In the genomic region with DNA sequence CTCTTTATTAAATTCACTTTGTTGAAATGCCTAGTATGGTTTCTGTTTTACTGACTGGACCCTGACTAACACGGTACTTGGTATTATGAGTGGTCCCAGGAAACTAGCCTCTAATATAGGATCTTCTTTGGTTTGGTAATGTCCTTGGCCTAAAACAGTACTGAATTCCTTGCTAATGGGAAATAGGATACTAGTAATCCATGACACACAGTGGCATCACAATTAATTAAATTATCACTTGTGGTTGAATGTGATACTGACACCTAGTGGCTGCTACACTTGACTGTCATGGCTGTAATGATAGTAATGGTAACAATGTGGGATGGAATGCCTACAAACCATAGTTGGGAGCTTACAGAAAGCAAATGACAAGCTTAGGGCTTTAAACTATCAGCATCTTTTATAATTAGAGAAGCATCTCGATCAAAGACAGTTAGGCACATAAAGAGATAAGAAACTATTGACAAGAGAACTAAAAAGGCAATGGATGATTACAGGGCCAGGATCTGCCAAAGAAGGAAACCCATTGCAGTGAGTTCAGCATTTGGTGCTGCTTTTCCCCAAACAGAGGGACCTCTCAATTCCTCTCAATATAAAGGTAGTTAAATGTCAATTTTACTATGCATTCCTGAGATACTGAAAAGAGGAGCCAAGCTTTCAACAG, we compare ENCODE assay signal across 8 cellular contexts. TPM values are rescaled to one million over a fixed set of nuclear protein-coding genes. Genes with fewer than 3 reads are reported as not detected.
DNase-seq lines count a peak whose midpoint lies in the region; ATAC-seq and TF ChIP-seq lines count a peak whose summit lies in the region.

No MANE protein-coding gene starts in this region.

- intact Hi-C loops in left cardiac atrium (cut with DNase I) (loop anchor here in 1 of 2 donors (10.0 kb wide), 1 partner anchor 61 kb away; a partner anchor contains a TSS), sigmoid colon (cut with DNase I) (loop anchor here (1.0 kb wide), 1 partner anchor 126 kb away; no protein-coding TSS in a partner anchor)

- no peaks in the 10 kb centered on the region for H3K27me3 Mint-ChIP-seq in WTC11 (ENCODE audit: low read depth)

- no peaks in the 10 kb centered on the region for H3K27me3 ChIP-seq in BE2C
- H3K27me3 ChIP-seq in sigmoid colon, result no peaks in the 10 kb centered on the region

- H3K4me3 ChIP-seq in BE2C (ENCODE audit: low read depth, low read length), result no peak overlapping the region
- no peak overlapping the region for H3K4me3 ChIP-seq in sigmoid colon

- WGBS in sigmoid colon, 2 donors, result 51 to 62% methylated on average over 2 of the region's 2 CpGs

- H3K27ac ChIP-seq in sigmoid colon, result peak overlapping the region; percentile 23 to 55 (median 46)

- no peaks in the 10 kb centered on the region for H3K4me1 Mint-ChIP-seq in WTC11

- H3K4me1 ChIP-seq in BE2C (0 out of 2 replicates have a peak, but pooled peaks cover 3% of the 10 kb centered on the region), sigmoid colon (peaks cover 0 to 11% (median 3%) of the 10 kb centered on the region in 4 donors)

- H3K36me3 ChIP-seq in BE2C (no peaks in the 10 kb centered on the region; the same call in 1 of the 2 replicates), sigmoid colon (peaks cover 0 to 49% (median 4%) of the 10 kb centered on the region in 4 donors)

- TF ChIP-seq CTCF in BE2C (IDR thresholded peaks at IDR 0.05; ENCODE audit: low read depth, low read length) (peak; percentile 62), GM13976 (IDR thresholded peaks at IDR 0.05; ENCODE audit: borderline replicate concordance, control extremely low read depth, extremely low read depth, insufficient read depth, missing control alignments) (peak; percentile 63), WTC11 (IDR thresholded peaks at IDR 0.05) (peak; percentile 53; the same call in 1 of the 2 replicates), sigmoid colon (IDR thresholded peaks at IDR 0.05) (peak; percentile 32 to 78 (median 65))

- H3K9me3 Mint-ChIP-seq in WTC11, result no peaks in the 10 kb centered on the region

- POLR2A ChIA-PET in WTC11 (lab: Charles Lee), result no interaction called here

- TF ChIP-seq EP300 in sigmoid colon (IDR thresholded peaks at IDR 0.05), result no peak

- in situ Hi-C loops in GM13976 (cut with MboI; ENCODE audit: low sequenced_read_pairs, unreplicated experiment), result no loop called here

- CTCF ChIA-PET in WTC11 (lab: Charles Lee), result interaction anchor here (0.6 to 2.6 kb wide), 26 partner anchors 8 to 411 kb away, joined by 3 to 60 read pairs (median 5); a partner anchor contains a TSS

- H3K27ac Mint-ChIP-seq in WTC11, result peak overlapping the region; percentile 8; the same call in 1 of the 2 replicates

- no peak for DNase-seq in BE2C
- DNase-seq in GM13976 (ENCODE audit: low spot score), result peak; percentile 37
- peak; percentile 69 for DNase-seq in NCI-H1105 treated with DMSO at 0.1 percent for 48 hours (lab: John Stamatoyannopoulos, UW)
- DNase-seq in WTC11 (ENCODE audit: low spot score), result no peak
- DNase-seq in left cardiac atrium, result no peak
- DNase-seq in sigmoid colon, result no peak
- no peak for DNase-seq in GDM1 (lab: John Stamatoyannopoulos, UW)

- ATAC-seq in WTC11 (peak; percentile 89), left cardiac atrium (peak; percentile 59 to 80), HG03045 (IDR thresholded peaks at IDR 0.05; ENCODE audit: unreplicated experiment) (no peak)

- H3K36me3 Mint-ChIP-seq in WTC11, result peaks cover 3% of the 10 kb centered on the region; the same call in 1 of the 2 replicates

- no peak for TF ChIP-seq POLR2A in sigmoid colon (IDR thresholded peaks at IDR 0.05)

- H3K4me3 Mint-ChIP-seq in WTC11, result no peak overlapping the region

- H3K9me3 ChIP-seq in BE2C (no peaks in the 10 kb centered on the region), sigmoid colon (no peaks in the 10 kb centered on the region)

TF ChIP-seq in WTC11, 78 proteins besides CTCF, POLR2A, EP300 and RAD21:
- TF ChIP-seq IRF2 (CRISPR knock-in tag; IDR thresholded peaks at IDR 0.05; ENCODE audit: borderline replicate concordance, low read depth) (no peak), TCF7 (CRISPR knock-in tag; IDR thresholded peaks at IDR 0.05; ENCODE audit: low read depth) (no peak), OVOL2 (CRISPR knock-in tag; IDR thresholded peaks at IDR 0.05; ENCODE audit: borderline replicate concordance) (no peak), NR2C2 (CRISPR knock-in tag; IDR thresholded peaks at IDR 0.05) (no peak), KAT7 (CRISPR knock-in tag; IDR thresholded peaks at IDR 0.05; ENCODE audit: borderline replicate concordance) (no peak), ZNF263 (CRISPR knock-in tag; IDR thresholded peaks at IDR 0.05; ENCODE audit: low read depth) (no peak), JUN (CRISPR knock-in tag; IDR thresholded peaks at IDR 0.05) (no peak)
- TF ChIP-seq, protein P1, sequence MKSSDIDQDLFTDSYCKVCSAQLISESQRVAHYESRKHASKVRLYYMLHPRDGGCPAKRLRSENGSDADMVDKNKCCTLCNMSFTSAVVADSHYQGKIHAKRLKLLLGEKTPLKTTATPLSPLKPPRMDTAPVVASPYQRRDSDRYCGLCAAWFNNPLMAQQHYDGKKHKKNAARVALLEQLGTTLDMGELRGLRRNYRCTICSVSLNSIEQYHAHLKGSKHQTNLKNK (CRISPR knock-in tag; IDR thresholded peaks at IDR 0.05), result no peak
- TF ChIP-seq, protein P2, sequence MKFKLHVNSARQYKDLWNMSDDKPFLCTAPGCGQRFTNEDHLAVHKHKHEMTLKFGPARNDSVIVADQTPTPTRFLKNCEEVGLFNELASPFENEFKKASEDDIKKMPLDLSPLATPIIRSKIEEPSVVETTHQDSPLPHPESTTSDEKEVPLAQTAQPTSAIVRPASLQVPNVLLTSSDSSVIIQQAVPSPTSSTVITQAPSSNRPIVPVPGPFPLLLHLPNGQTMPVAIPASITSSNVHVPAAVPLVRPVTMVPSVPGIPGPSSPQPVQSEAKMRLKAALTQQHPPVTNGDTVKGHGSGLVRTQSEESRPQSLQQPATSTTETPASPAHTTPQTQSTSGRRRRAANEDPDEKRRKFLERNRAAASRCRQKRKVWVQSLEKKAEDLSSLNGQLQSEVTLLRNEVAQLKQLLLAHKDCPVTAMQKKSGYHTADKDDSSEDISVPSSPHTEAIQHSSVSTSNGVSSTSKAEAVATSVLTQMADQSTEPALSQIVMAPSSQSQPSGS (CRISPR knock-in tag; IDR thresholded peaks at IDR 0.05; ENCODE audit: borderline replicate concordance, low read depth), result no peak
- TF ChIP-seq, protein P3, sequence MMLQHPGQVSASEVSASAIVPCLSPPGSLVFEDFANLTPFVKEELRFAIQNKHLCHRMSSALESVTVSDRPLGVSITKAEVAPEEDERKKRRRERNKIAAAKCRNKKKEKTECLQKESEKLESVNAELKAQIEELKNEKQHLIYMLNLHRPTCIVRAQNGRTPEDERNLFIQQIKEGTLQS (CRISPR knock-in tag; conservative IDR thresholded peaks at IDR 0.05), result no peak
TF ChIP-seq in WTC11: peak in this region for 0.

RNA-seq across cellular contexts. Expression of a gene that starts 8.6 kb away (rescaled TPM):
- polyA plus RNA-seq in BE2C (2012; ENCODE audit: insufficient read depth, insufficient read length, low read depth), result 7.2 TPM
- total RNA-seq in WTC11 (2021) (10.5 to 11.5 TPM (median 10.9 TPM) in 3 replicates), left cardiac atrium (1 to 10 TPM; 4.4 to 7.6 TPM), sigmoid colon (10 to 100 TPM; 12.5 to 29.9 (median 15.7) TPM)
- polyA plus RNA-seq in sigmoid colon, result 10 to 100 TPM in 1 of 3 donors, 1 to 10 TPM in 2; 1.4 to 11.1 (median 3.6) TPM

RNA-seq across cellular contexts. Expression of a gene that starts 24.4 kb away (rescaled TPM):
- polyA plus RNA-seq in BE2C (2012; ENCODE audit: insufficient read depth, insufficient read length, low read depth), result 57.0 TPM
- total RNA-seq in WTC11 (2021), result 35.8 to 42.6 TPM (median 36.1 TPM) in 3 replicates
- 10 to 100 TPM; 19.9 to 33.0 TPM for total RNA-seq in left cardiac atrium
- total RNA-seq in sigmoid colon, result 10 to 100 TPM; 24.9 to 47.4 (median 44.2) TPM
- polyA plus RNA-seq in sigmoid colon, result 10 to 100 TPM; 31.2 to 37.7 (median 36.2) TPM

RNA-seq across cellular contexts. Expression of a gene that starts 24.6 kb away (rescaled TPM):
- 40.8 TPM for polyA plus RNA-seq in BE2C (2012; ENCODE audit: insufficient read depth, insufficient read length, low read depth)
- total RNA-seq in WTC11 (2021), result 46.0 to 53.1 TPM (median 46.1 TPM) in 3 replicates
- total RNA-seq in left cardiac atrium, result 10 to 100 TPM; 18.6 to 32.6 TPM
- 10 to 100 TPM; 33.9 to 37.2 (median 35.3) TPM for total RNA-seq in sigmoid colon
- 10 to 100 TPM; 55.8 to 68.0 (median 60.7) TPM for polyA plus RNA-seq in sigmoid colon

RNA-seq across cellular contexts. Expression of a gene that starts 32.0 kb away (rescaled TPM):
- 19.9 TPM for polyA plus RNA-seq in BE2C (2012; ENCODE audit: insufficient read depth, insufficient read length, low read depth)
- total RNA-seq in WTC11 (2021) (16.6 to 21.3 TPM (median 19.0 TPM) in 3 replicates), left cardiac atrium (10 to 100 TPM; 10.6 to 14.5 TPM), sigmoid colon (10 to 100 TPM; 19.8 to 27.1 (median 24.4) TPM)
- polyA plus RNA-seq in sigmoid colon, result 10 to 100 TPM; 14.6 to 19.8 (median 17.1) TPM

Comparison
In these comparisons a context has a peak if more than half of its experiments do, and no peak if none do; other contexts are left out.
1. DNase-seq: peak in GM13976 (single experiment) and NCI-H1105 treated with DMSO at 0.1 percent for 48 hours (single experiment); none in BE2C (single experiment), WTC11 (single experiment), left cardiac atrium (single experiment), sigmoid colon (single experiment) and GDM1 (single experiment).
2. Peak in every context shown above with its lines, with median percentiles within 50 percentile points of each other: CTCF ChIP-seq.